In the genomic region with DNA sequence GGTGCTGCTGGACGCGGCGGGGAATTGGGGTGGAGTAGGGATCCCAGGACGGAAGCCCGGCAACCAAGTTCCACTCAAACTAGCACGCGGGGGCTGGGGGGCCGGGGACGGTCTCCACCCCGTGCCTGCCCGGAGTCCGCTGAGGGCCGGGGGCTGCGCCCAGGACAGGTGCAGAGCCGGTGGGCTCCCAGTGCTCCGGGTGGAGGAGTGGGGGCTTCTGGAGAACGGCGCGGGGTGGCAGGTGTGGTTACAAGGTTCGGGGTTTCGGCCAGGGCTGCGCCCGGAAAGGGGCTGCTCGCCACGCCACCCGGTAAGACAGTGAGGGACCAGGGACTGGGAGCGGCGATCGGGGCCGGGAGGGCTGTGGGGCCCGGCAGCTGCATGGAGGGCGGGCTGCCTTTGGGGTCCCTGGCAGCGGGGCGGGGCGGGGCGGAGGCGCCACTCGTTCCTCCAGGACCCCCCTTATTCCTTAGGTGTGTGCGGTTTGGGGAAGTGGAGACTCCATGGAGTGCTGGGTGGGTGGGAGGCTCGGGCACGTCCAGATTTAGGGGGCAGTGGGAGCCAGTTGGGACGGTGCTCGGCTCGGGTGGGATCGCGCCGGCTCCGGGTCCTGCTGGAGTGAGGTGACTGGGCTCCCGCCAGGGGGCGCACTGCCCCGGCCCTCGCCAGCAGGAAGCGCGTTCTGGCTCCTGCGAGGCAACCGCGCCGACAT, we compare ENCODE assay signal across 8 cellular contexts. TPM values are rescaled to one million over a fixed set of nuclear protein-coding genes. Genes with fewer than 3 reads are reported as not detected.
DNase-seq lines count a peak whose midpoint lies in the region; ATAC-seq, FAIRE-seq and TF ChIP-seq lines count a peak whose summit lies in the region.

No MANE protein-coding gene starts in this region.

- no peak overlapping the region for H3K27ac ChIP-seq in DND-41 (ENCODE audit: low read length)
- H3K27ac ChIP-seq in keratinocyte (ENCODE audit: control insufficient read depth, insufficient read depth, low read length): no peak overlapping the region

- H3K4me1 ChIP-seq in DND-41 (ENCODE audit: insufficient read depth, low read length): peaks cover 3% of the 10 kb centered on the region; the same call in 1 of the 2 replicates
- peaks cover 17% of the 10 kb centered on the region for H3K4me1 ChIP-seq in HAP-1
- peaks cover 4% of the 10 kb centered on the region for H3K4me1 ChIP-seq in keratinocyte (ENCODE audit: control insufficient read depth, extremely low read depth, insufficient read depth, low read length)

- H3K4me2 ChIP-seq in DND-41 (ENCODE audit: insufficient read depth, low read length): peak overlapping the region; percentile 46
- peak overlapping the region; percentile 69 for H3K4me2 ChIP-seq in keratinocyte (ENCODE audit: control insufficient read depth, extremely low read depth, insufficient read depth, low read depth, low read length)

- no peaks in the 10 kb centered on the region for H3K9me1 ChIP-seq in keratinocyte (ENCODE audit: control insufficient read depth, extremely low read depth, insufficient read depth, low read length)

- H2AFZ ChIP-seq in DND-41 (ENCODE audit: low read depth, low read length) (no peak overlapping the region), keratinocyte (ENCODE audit: control insufficient read depth, low read length) (no peak overlapping the region)

- no peaks in the 10 kb centered on the region for H3K79me2 ChIP-seq in DND-41 (ENCODE audit: insufficient read depth, low read length)
- no peaks in the 10 kb centered on the region for H3K79me2 ChIP-seq in keratinocyte (ENCODE audit: control insufficient read depth, insufficient read depth, low read length)

- H3K9ac ChIP-seq in DND-41 (ENCODE audit: low read depth, low read length) (no peak overlapping the region), keratinocyte (ENCODE audit: control insufficient read depth, extremely low read depth, insufficient read depth, low read length) (no peak overlapping the region)

- in situ Hi-C loops in HAP-1 (cut with MboI; ENCODE audit: low sequenced_read_pairs): loop anchor here (5.0 kb wide), 1 partner anchor 165 kb away; no protein-coding TSS in a partner anchor

- TF ChIP-seq CTCF in DND-41 (IDR thresholded peaks at IDR 0.05; ENCODE audit: borderline replicate concordance, extremely low read depth, low read length, poor library complexity, severe bottlenecking): peak; percentile 75
- peak; percentile 86 for TF ChIP-seq CTCF in cardiac fibroblast (IDR thresholded peaks at IDR 0.05; ENCODE audit: low read depth, low read length)
- TF ChIP-seq CTCF in keratinocyte (optimal IDR thresholded peaks at IDR 0.05 in 1 of 3, IDR thresholded peaks at IDR 0.05 in 1 of 3, conservative IDR thresholded peaks at IDR 0.05 in 1 of 3; ENCODE audit: extremely low read depth in 1 of 3, insufficient read depth in 2 of 3, low read length in 3 of 3): peak in 2 of 3 experiments; percentile 93 to 98

- DNase-seq in DND-41: peak; percentile 67
- peak; percentile 79 to 89 for DNase-seq in HAP-1 (ENCODE audit: low spot score in 2 of 2)
- peak; percentile 48 for DNase-seq in NCI-H1694 (lab: John Stamatoyannopoulos, UW)
- DNase-seq in activated CD4-positive, CD25-positive, alpha-beta regulatory T cell (lab: John Stamatoyannopoulos, UW): peak; percentile 57 to 64 (median 60)
- DNase-seq in cardiac fibroblast (ENCODE audit: low read depth in 2 of 2): peak; percentile 67 to 75
- DNase-seq in keratinocyte (ENCODE audit: low read depth, low spot score): no peak
- DNase-seq in stimulated activated CD4-positive, alpha-beta T cell treated with anti-CD3 and anti-CD28 coated beads, Interleukin-12 subunit alpha, Interleukin-12 subunit beta, amount 100 ng/mL, for 4 hours: peak; percentile 80

- no peak overlapping the region for H3K4me3 ChIP-seq in DND-41 (ENCODE audit: low read depth in 1 of 2, low read length in 2 of 2)
- peak overlapping the region; percentile 72 for H3K4me3 ChIP-seq in HAP-1
- H3K4me3 ChIP-seq in cardiac fibroblast (replicated peaks in 1 of 2; ENCODE audit: low read depth in 2 of 2, low read length in 2 of 2): peak overlapping the region in 1 of 2 donors; percentile 41
- H3K4me3 ChIP-seq in keratinocyte (ENCODE audit: control insufficient read depth in 2 of 3, extremely low read depth in 1 of 3, insufficient read depth in 2 of 3, low read depth in 1 of 3, low read length in 3 of 3): peak overlapping the region; percentile 36 to 57 (median 52)

- H3K27me3 ChIP-seq in DND-41 (ENCODE audit: insufficient read depth, low read length, poor library complexity): peaks cover 23% of the 10 kb centered on the region
- no peaks in the 10 kb centered on the region for H3K27me3 ChIP-seq in HAP-1 (ENCODE audit: low read depth)
- H3K27me3 ChIP-seq in keratinocyte (ENCODE audit: control insufficient read depth, extremely low read depth, insufficient read depth, low read length): peaks cover 62% of the 10 kb centered on the region

- H3K36me3 ChIP-seq in DND-41 (ENCODE audit: insufficient read depth, low read length) (no peaks in the 10 kb centered on the region), HAP-1 (replicated peaks) (no peaks in the 10 kb centered on the region), keratinocyte (ENCODE audit: control insufficient read depth in 2 of 2, extremely low read depth in 1 of 2, insufficient read depth in 2 of 2, low read length in 2 of 2) (no peaks in the 10 kb centered on the region)

- no peaks in the 10 kb centered on the region for H3K9me3 ChIP-seq in DND-41 (ENCODE audit: insufficient read depth, low read length, severe bottlenecking)
- no peaks in the 10 kb centered on the region for H3K9me3 ChIP-seq in HAP-1
- no peaks in the 10 kb centered on the region for H3K9me3 ChIP-seq in keratinocyte (ENCODE audit: control insufficient read depth, low read depth, low read length)

- FAIRE-seq in keratinocyte (lab: Jason Lieb, UNC): no peak

- H4K20me1 ChIP-seq in DND-41 (ENCODE audit: insufficient read depth, low read length) (no peaks in the 10 kb centered on the region; the same call in 1 of the 2 replicates), keratinocyte (ENCODE audit: control insufficient read depth, extremely low read depth, insufficient read depth, low read length) (no peaks in the 10 kb centered on the region)

- peak; percentile 97 for ATAC-seq in DND-41 (ENCODE audit: insufficient read depth, low read depth)
- ATAC-seq in HG03095 (IDR thresholded peaks at IDR 0.05; ENCODE audit: unreplicated experiment): no peak

- dilution Hi-C loops in keratinocyte (cut with MboI; ENCODE audit: extremely low pct_ligation_motif_present, low sequenced_read_pairs): no loop called here

RNA-seq across cellular contexts. Expression of gene TSPAN18, which starts 0.8 kb away (rescaled TPM):
- polyA plus RNA-seq in keratinocyte: not detected in 3 replicates
- polyA plus RNA-seq in keratinocyte (2011; ENCODE audit: low read depth): not detected
- 0.04 TPM in 1 of 2 replicates, not detected in the other for polyA plus RNA-seq in keratinocyte (2011; cell fraction: cytosol; rRNA removed)
- polyA plus RNA-seq in keratinocyte (2011; cell fraction: nucleus; rRNA removed): not detected in 2 replicates
- polyA plus RNA-seq in keratinocyte (2012; ENCODE audit: low replicate concordance): 0.18 TPM in 1 of 2 replicates, not detected in the other
- polyA minus RNA-seq in keratinocyte: not detected in 3 replicates
- polyA minus RNA-seq in keratinocyte (2011; cell fraction: cytosol; rRNA and poly(A)+ RNA removed): not detected
- not detected in 2 replicates for polyA minus RNA-seq in keratinocyte (2011; cell fraction: nucleus; rRNA and poly(A)+ RNA removed)

Comparison
In these comparisons a context has a peak if more than half of its experiments do, and no peak if none do; other contexts are left out.
1. H3K4me3 ChIP-seq: peak in HAP-1 (single experiment) and keratinocyte (3 of 3); none in DND-41 (0 of 2).
2. Peak in every context shown above with its lines, with median percentiles within 50 percentile points of each other: CTCF ChIP-seq.